ENCODE assay signal across 29 cellular contexts in the genomic region with DNA sequence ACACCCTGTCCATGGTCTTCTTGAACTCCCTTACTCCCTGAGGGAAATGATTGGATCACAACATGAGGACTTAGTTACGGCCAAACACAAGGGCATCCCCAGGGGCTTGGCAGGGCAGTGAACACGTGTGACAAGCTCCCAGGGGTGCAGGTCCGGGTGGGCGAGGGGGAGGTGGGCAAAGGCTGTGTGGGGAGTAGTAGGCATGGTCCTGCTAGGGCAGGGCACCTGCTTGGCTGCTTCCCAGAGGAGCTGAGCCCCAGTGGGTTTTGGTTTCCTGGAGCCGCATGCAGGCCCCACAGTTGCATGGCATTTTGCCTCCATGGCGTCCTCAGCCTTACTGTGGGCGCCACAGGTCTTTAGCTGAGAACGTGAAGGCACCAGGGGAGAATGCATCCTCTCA.
"Had no signal": no experiment of that assay in that cellular context is flagged by ENCODE, and none has a peak within 500 bp of the region (broad histone marks: within the 10 kb centered on the region; RNA-seq: fewer than 3 reads in every experiment).

No MANE protein-coding gene starts in this region.

- H3K4me3 ChIP-seq: neural progenitor cell, pancreas, prostate gland, right lobe of liver, sigmoid colon, suprapubic skin, testis, tibial artery, transverse colon, upper lobe of right lung, uterus had no signal

- ATAC-seq: naive thymus-derived CD4-positive, alpha-beta T cell; pancreas; right cardiac atrium; right lobe of liver; stimulated activated memory B cell treated with anti-CD40 and anti-IgM and Interleukin-4, amounts not matched to agents 10 μg/mL and 1 μg/mL and 100 μg/mL, for 72 hours; stimulated activated naive CD8-positive, alpha-beta T cell treated with anti-CD3 and anti-CD28 coated beads, Interleukin-15, Interleukin-2, amounts not matched to agents 100 U/mL and 50 U/mL, for 24 hours; upper lobe of right lung had no signal

- H3K4me1 Mint-ChIP-seq: stimulated activated memory B cell treated with anti-CD40 and anti-IgM and Interleukin-4, amounts not matched to agents 10 μg/mL and 1 μg/mL and 100 μg/mL, for 72 hours had no signal

- H3K4me3 Mint-ChIP-seq: naive thymus-derived CD4-positive, alpha-beta T cell; nephron; neural progenitor cell; stimulated activated memory B cell treated with anti-CD40 and anti-IgM and Interleukin-4, amounts not matched to agents 10 μg/mL and 1 μg/mL and 100 μg/mL, for 72 hours; stimulated activated naive CD8-positive, alpha-beta T cell treated with anti-CD3 and anti-CD28 coated beads, Interleukin-15, amount 100 ng/mL, for 72 hours; type B pancreatic cell had no signal

- H3K4me1 ChIP-seq: neural progenitor cell, prostate gland, uterus had no signal

- H3K9ac ChIP-seq: neural progenitor cell had no signal

- H3K27ac ChIP-seq: neural progenitor cell, neutrophil, pancreas, prostate gland, right lobe of liver, sigmoid colon, suprapubic skin, testis, tibial artery, transverse colon, upper lobe of right lung, uterus had no signal

- H3K36me3 Mint-ChIP-seq: naive thymus-derived CD4-positive, alpha-beta T cell; neural progenitor cell; stimulated activated memory B cell treated with anti-CD40 and anti-IgM and Interleukin-4, amounts not matched to agents 10 μg/mL and 1 μg/mL and 100 μg/mL, for 72 hours; type B pancreatic cell had no signal

- H3K27ac Mint-ChIP-seq: naive thymus-derived CD4-positive, alpha-beta T cell; neural progenitor cell; stimulated activated memory B cell treated with anti-CD40 and anti-IgM and Interleukin-4, amounts not matched to agents 10 μg/mL and 1 μg/mL and 100 μg/mL, for 72 hours; stimulated activated naive CD8-positive, alpha-beta T cell treated with anti-CD3 and anti-CD28 coated beads, Interleukin-15, amount 100 ng/mL, for 72 hours; type B pancreatic cell had no signal

- H3K4me2 ChIP-seq: neural progenitor cell had no signal

- H3K9me3 Mint-ChIP-seq: naive thymus-derived CD4-positive, alpha-beta T cell; nephron; neural progenitor cell; stimulated activated memory B cell treated with anti-CD40 and anti-IgM and Interleukin-4, amounts not matched to agents 10 μg/mL and 1 μg/mL and 100 μg/mL, for 72 hours; stimulated activated naive CD8-positive, alpha-beta T cell treated with anti-CD3 and anti-CD28 coated beads, Interleukin-15, amount 100 ng/mL, for 72 hours; type B pancreatic cell had no signal

- H3K9me3 ChIP-seq: neutrophil, pancreas, prostate gland, right lobe of liver, sigmoid colon, suprapubic skin, testis, tibial artery, transverse colon, upper lobe of right lung, uterus had no signal

- H3K36me3 ChIP-seq: neural progenitor cell, neutrophil, pancreas, prostate gland, right lobe of liver, sigmoid colon, suprapubic skin, tibial artery, transverse colon, upper lobe of right lung, uterus had no signal

- H2AFZ ChIP-seq: neural progenitor cell had no signal

- DNase-seq: naive thymus-derived CD4-positive, alpha-beta T cell; nucleus accumbens; pancreas; retina; right cardiac atrium; right lobe of liver; sigmoid colon; small intestine; stimulated activated CD4-positive, alpha-beta T cell treated with anti-CD3 and anti-CD28 coated beads, Interleukin-12 subunit alpha, Interleukin-12 subunit beta, amount 100 ng/mL, for 4 hours; stimulated activated CD4-positive, alpha-beta T cell treated with anti-CD3 and anti-CD28 coated beads, Interleukin-1b, Interleukin-23, amount 100 ng/mL, for 48 hours; stimulated activated CD4-positive, alpha-beta T cell treated with anti-CD3 and anti-CD28 coated beads, Interleukin-4, amount 100 ng/mL, for 1 hour; stimulated activated CD4-positive, alpha-beta T cell treated with anti-CD3 and anti-CD28 coated beads, Interleukin-4, amount 100 ng/mL, for 4 hours; stimulated activated CD8-positive, alpha-beta memory T cell treated with anti-CD3 and anti-CD28 coated beads, Interleukin-4, amount 100 ng/mL, for 48 hours; stimulated activated naive CD4-positive, alpha-beta T cell; stimulated activated naive CD8-positive, alpha-beta T cell treated with anti-CD3 and anti-CD28 coated beads, Interleukin-15, amount 100 ng/mL, for 72 hours; stimulated activated naive CD8-positive, alpha-beta T cell treated with anti-CD3 and anti-CD28 coated beads, Interleukin-15, Interleukin-2, amounts not matched to agents 100 U/mL and 50 U/mL, for 24 hours; substantia nigra; testis; tibial artery; transverse colon; uterus had no signal

- H3K27me3 ChIP-seq: pancreas, right lobe of liver, sigmoid colon, suprapubic skin, testis, tibial artery, transverse colon, upper lobe of right lung, uterus had no signal
